In the genomic region with DNA sequence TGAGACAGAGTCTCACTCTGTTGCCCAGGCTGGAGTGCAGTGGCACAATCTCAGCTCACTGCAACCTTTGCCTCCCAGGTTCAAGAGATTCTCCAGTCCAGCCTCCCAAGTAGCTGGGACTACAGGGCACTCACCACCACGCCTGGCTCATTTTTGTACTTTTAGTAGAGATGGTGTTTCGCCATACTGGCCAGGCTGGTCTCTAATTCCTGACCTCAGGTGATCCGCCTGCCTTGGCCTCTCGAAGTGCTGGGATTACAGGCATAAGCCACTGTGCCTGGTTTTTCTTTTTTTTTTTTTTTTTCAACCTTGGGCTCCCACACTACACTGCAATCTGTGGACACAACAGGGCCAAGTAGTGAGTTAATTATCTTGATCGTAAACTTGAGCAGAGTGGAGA, we compare ENCODE assay signal across 9 cellular contexts. TPM values are rescaled to one million over a fixed set of nuclear protein-coding genes. Genes with fewer than 3 reads are reported as not detected.
"Had no signal": no experiment of that assay in that cellular context is flagged by ENCODE, and none has a peak within 500 bp of the region (broad histone marks: within the 10 kb centered on the region; RNA-seq: fewer than 3 reads in every experiment).

No MANE protein-coding gene starts in this region.

RNA-seq across cellular contexts. Expression of gene HSD17B3, which starts 20.8 kb away (rescaled TPM):
- total RNA-seq: activated CD4-positive, alpha-beta memory T cell treated with anti-CD3 and anti-CD28 coated beads, Interleukin-2, amount 10 ng/mL, durations not matched to agents 7 days and 5 days; activated naive CD4-positive, alpha-beta T cell treated with anti-CD3 and anti-CD28 coated beads, Interleukin-2, amount 50 U/mL, for 72 hours; ascending aorta; colonic mucosa; dermis microvascular lymphatic vessel endothelial cell; frontal cortex; WTC11 had no signal
- polyA plus RNA-seq: endothelial cell of umbilical vein, fibroblast of lung had no signal
